In the genomic region with DNA sequence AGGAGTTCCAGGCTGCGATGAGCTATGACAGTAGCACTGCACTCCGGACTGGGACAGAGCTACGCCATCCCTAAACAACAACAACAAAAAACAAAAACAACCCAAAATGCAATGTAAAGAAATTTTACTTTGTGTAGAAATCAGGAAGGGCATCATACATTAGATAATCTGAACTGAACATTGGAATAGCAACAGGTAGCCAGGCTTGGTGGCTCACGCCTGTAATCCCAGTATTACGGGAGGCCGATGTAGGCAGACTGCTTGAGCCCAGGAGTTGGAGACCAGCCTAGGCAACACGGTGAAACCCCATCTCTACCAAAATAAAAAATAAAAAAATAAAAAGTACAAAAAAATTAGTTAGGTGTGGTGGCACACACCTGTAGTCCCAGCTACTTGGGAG, we compare ENCODE assay signal across 1 cellular context.
TF ChIP-seq lines count a peak whose summit lies in the region.

No MANE protein-coding gene starts in this region.

TF ChIP-seq in HCT116, 20 proteins besides CTCF, POLR2A, EP300 and RAD21 (continued from another document):
- no peak for TF ChIP-seq CBX3 (IDR thresholded peaks at IDR 0.05; ENCODE audit: low read depth)
- no peak for TF ChIP-seq YY1 (IDR thresholded peaks at IDR 0.05; ENCODE audit: extremely low read depth, insufficient replicate concordance, low read depth, low read length)
- no peak for TF ChIP-seq CEBPB (IDR thresholded peaks at IDR 0.05; ENCODE audit: low read depth)
- no peak for TF ChIP-seq ELF1 (IDR thresholded peaks at IDR 0.05; ENCODE audit: borderline replicate concordance, low read depth)
- no peak for TF ChIP-seq JUND (IDR thresholded peaks at IDR 0.05)
- TF ChIP-seq ZNF274 (IDR thresholded peaks at IDR 0.05; ENCODE audit: low read depth, low read length) = no peak
- TF ChIP-seq FOSL1 (IDR thresholded peaks at IDR 0.05; ENCODE audit: low read depth) = no peak
- TF ChIP-seq TCF7L2 (IDR thresholded peaks at IDR 0.05; ENCODE audit: borderline replicate concordance, extremely low read depth, insufficient read depth, insufficient read length) = no peak
- TF ChIP-seq EZH2phosphoT487 (IDR thresholded peaks at IDR 0.05; ENCODE audit: borderline replicate concordance) = no peak
- TF ChIP-seq ATF3 (IDR thresholded peaks at IDR 0.05) = no peak
- TF ChIP-seq SRF (IDR thresholded peaks at IDR 0.05; ENCODE audit: low read depth) = no peak
- no peak for TF ChIP-seq POLR2AphosphoS5 (IDR thresholded peaks at IDR 0.05; ENCODE audit: low read depth, low read length)
- TF ChIP-seq MAX (IDR thresholded peaks at IDR 0.05) = no peak
